ENCODE assay signal across 8 cellular contexts in the genomic region with DNA sequence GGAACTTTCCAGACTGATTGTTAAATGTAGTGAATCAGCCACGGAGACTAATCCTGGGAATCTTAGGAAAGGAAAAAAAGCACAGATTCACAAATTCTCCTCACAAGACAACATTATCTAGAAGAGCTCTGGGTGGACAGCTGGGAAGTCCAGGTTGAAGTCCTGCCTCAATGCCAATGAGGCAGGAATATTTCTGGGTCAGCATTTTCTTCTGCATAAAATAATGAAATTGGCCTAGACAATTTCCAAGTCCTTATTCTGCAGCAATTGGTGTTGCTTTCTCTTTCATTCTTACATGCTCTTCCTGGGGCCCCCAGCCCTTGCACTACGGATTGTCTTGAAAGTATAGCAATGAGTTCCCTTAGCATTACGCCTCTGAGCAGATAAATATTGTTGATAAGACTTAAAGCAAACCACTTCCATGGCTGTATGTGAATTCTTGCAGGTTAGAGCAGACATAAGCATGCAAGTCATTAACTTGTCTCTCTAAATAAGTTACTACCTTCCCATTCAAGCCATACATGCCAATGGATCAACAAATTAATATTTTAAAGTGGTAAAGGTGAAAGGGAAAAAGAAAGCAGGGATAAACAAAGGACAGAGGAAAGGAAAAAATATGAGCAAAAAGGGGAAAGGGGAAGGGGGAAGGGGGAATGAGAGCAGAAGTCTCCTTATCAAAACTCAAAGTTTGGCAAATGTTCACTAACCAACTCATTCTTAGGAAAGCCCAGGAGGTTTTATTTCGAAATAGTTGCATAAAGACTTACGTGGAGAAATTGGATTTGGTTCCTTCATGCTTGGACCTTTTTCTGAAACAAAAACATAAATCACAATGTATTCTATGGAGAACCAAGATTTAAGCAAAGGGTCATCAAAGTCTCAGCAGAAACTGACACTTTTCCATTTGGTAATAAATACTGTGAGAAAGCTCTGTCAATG.
A peak's percentile ranks its signal among the peaks of the same experiment; 100 is the strongest.
DNase-seq lines count a peak whose midpoint lies in the region; ATAC-seq and TF ChIP-seq lines count a peak whose summit lies in the region.

No MANE protein-coding gene starts in this region.

- peaks cover 27% of the 10 kb centered on the region for H3K36me3 Mint-ChIP-seq in endothelial cell (ENCODE audit: low read depth, unreplicated experiment)

- no peak overlapping the region for H3K9ac ChIP-seq in DND-41 (ENCODE audit: low read depth, low read length)
- no peak overlapping the region for H3K9ac ChIP-seq in SK-N-SH

- no peaks in the 10 kb centered on the region for H3K9me3 ChIP-seq in DND-41 (ENCODE audit: insufficient read depth, low read length, severe bottlenecking)
- H3K9me3 ChIP-seq in suprapubic skin = no peaks in the 10 kb centered on the region
- no peaks in the 10 kb centered on the region for H3K9me3 ChIP-seq in SK-N-SH

- H3K4me1 ChIP-seq in DND-41 (ENCODE audit: insufficient read depth, low read length) (peaks cover 14% of the 10 kb centered on the region), suprapubic skin (peaks cover 39% of the 10 kb centered on the region), SK-N-SH (ENCODE audit: control insufficient read depth in 1 of 2, insufficient read depth in 2 of 2, low read depth in 1 of 2, low read length in 1 of 2) (no peaks in the 10 kb centered on the region)

- DNase-seq in DND-41 (peak; percentile 60), SKM-1 (lab: John Stamatoyannopoulos, UW; ENCODE audit: unreplicated experiment) (peak; percentile 21), epithelial cell of esophagus (ENCODE audit: low read depth) (peak; percentile 8), suprapubic skin (ENCODE audit: low spot score in 2 of 2) (no peak), endothelial cell (ENCODE audit: low spot score) (no peak), NCI-H69 (lab: John Stamatoyannopoulos, UW) (no peak), SK-N-SH (no peak)

- peak; percentile 94 for ATAC-seq in DND-41 (ENCODE audit: insufficient read depth, low read depth)
- peak; percentile 84 for ATAC-seq in GM21576 (IDR thresholded peaks at IDR 0.05; ENCODE audit: unreplicated experiment)

- no peak for TF ChIP-seq POLR2A in suprapubic skin (IDR thresholded peaks at IDR 0.05)

- POLR2A ChIA-PET in SK-N-SH (lab: Yijun Ruan, JAX) = no interaction called here

- H3K9me2 ChIP-seq in SK-N-SH = no peaks in the 10 kb centered on the region

- H3K27ac ChIP-seq in DND-41 (ENCODE audit: low read length) (peak overlapping the region; percentile 43), suprapubic skin (peak overlapping the region; percentile 61), SK-N-SH (ENCODE audit: low read depth in 2 of 2, low read length in 1 of 2) (no peak overlapping the region)

- no peak for TF ChIP-seq RAD21 in SK-N-SH (IDR thresholded peaks at IDR 0.05; ENCODE audit: low read length)

- peaks cover 5% of the 10 kb centered on the region for H3K27me3 Mint-ChIP-seq in endothelial cell (ENCODE audit: unreplicated experiment)

- no peaks in the 10 kb centered on the region for H3F3A ChIP-seq in SK-N-SH (replicated peaks; ENCODE audit: insufficient read depth)

- H3K4me3 Mint-ChIP-seq in endothelial cell (ENCODE audit: unreplicated experiment) = no peak overlapping the region

- H3K79me2 ChIP-seq in DND-41 (ENCODE audit: insufficient read depth, low read length) = no peaks in the 10 kb centered on the region
- H3K79me2 ChIP-seq in SK-N-SH (ENCODE audit: insufficient read depth) = no peaks in the 10 kb centered on the region

- WGBS in suprapubic skin = 26% methylated on average over 5 of the region's 5 CpGs
- WGBS in SK-N-SH (ENCODE audit: low lambda C conversion rate) = 12% methylated on average over 5 of the region's 5 CpGs

- TF ChIP-seq CTCF in DND-41 (IDR thresholded peaks at IDR 0.05; ENCODE audit: borderline replicate concordance, extremely low read depth, low read length, poor library complexity, severe bottlenecking) (no peak), epithelial cell of esophagus (IDR thresholded peaks at IDR 0.05; ENCODE audit: insufficient read depth, low read depth, low read length, missing control alignments) (no peak), suprapubic skin (IDR thresholded peaks at IDR 0.05) (no peak), endothelial cell (IDR thresholded peaks at IDR 0.05; ENCODE audit: unreplicated experiment) (no peak), SK-N-SH (IDR thresholded peaks at IDR 0.05) (no peak)

- no peak overlapping the region for H3K27ac Mint-ChIP-seq in endothelial cell (ENCODE audit: unreplicated experiment)

- H3K4me3 ChIP-seq in DND-41 (ENCODE audit: low read depth in 1 of 2, low read length in 2 of 2) (no peak overlapping the region), epithelial cell of esophagus (ENCODE audit: low read length) (no peak overlapping the region), suprapubic skin (no peak overlapping the region), SK-N-SH (ENCODE audit: low read depth in 2 of 2, low read length in 1 of 2) (no peak overlapping the region)

- H3K36me3 ChIP-seq in DND-41 (ENCODE audit: insufficient read depth, low read length) = no peaks in the 10 kb centered on the region
- peaks cover 17% of the 10 kb centered on the region for H3K36me3 ChIP-seq in suprapubic skin
- H3K36me3 ChIP-seq in SK-N-SH (replicated peaks in 1 of 2; ENCODE audit: control insufficient read depth in 1 of 2, insufficient read depth in 2 of 2, low read length in 1 of 2) = no peaks in the 10 kb centered on the region

- TF ChIP-seq EP300 in suprapubic skin (IDR thresholded peaks at IDR 0.05) (no peak), SK-N-SH (IDR thresholded peaks at IDR 0.05; ENCODE audit: borderline replicate concordance in 1 of 2, low read depth in 1 of 2, low read length in 1 of 2) (no peak)

- no peak overlapping the region for H2AFZ ChIP-seq in DND-41 (ENCODE audit: low read depth, low read length)
- no peak overlapping the region for H2AFZ ChIP-seq in SK-N-SH (ENCODE audit: low read depth)

- peaks cover 30% of the 10 kb centered on the region for H3K4me1 Mint-ChIP-seq in endothelial cell (ENCODE audit: unreplicated experiment)

- H4K20me1 ChIP-seq in DND-41 (ENCODE audit: insufficient read depth, low read length) (no peaks in the 10 kb centered on the region), SK-N-SH (ENCODE audit: insufficient read depth) (no peaks in the 10 kb centered on the region)

- H3K9me3 Mint-ChIP-seq in endothelial cell (ENCODE audit: unreplicated experiment) = no peaks in the 10 kb centered on the region

- H3K27me3 ChIP-seq in DND-41 (ENCODE audit: insufficient read depth, low read length, poor library complexity) (no peaks in the 10 kb centered on the region), suprapubic skin (no peaks in the 10 kb centered on the region), SK-N-SH (ENCODE audit: insufficient read depth) (peaks cover 31% of the 10 kb centered on the region; the same call in 1 of the 2 replicates)

- H3K4me2 ChIP-seq in DND-41 (ENCODE audit: insufficient read depth, low read length) (peak overlapping the region; percentile 37), SK-N-SH (no peak overlapping the region)

- CTCF ChIA-PET in SK-N-SH (lab: Yijun Ruan, JAX) = no interaction called here

TF ChIP-seq in SK-N-SH, 30 proteins besides CTCF, POLR2A, EP300 and RAD21:
- no peak for TF ChIP-seq PBX3 (IDR thresholded peaks at IDR 0.05)
- no peak for TF ChIP-seq TCF12 (IDR thresholded peaks at IDR 0.05)
- TF ChIP-seq EZH2phosphoT487 (IDR thresholded peaks at IDR 0.05; ENCODE audit: borderline replicate concordance, low read depth) = no peak
- TF ChIP-seq YY1 (IDR thresholded peaks at IDR 0.05; ENCODE audit: low read depth) = no peak
- TF ChIP-seq NFIC (IDR thresholded peaks at IDR 0.05; ENCODE audit: borderline replicate concordance) = no peak
- TF ChIP-seq GATA2 (CRISPR knock-in tag; IDR thresholded peaks at IDR 0.05) = no peak
- no peak for TF ChIP-seq MEF2A (IDR thresholded peaks at IDR 0.05; ENCODE audit: borderline replicate concordance, low read depth)
- TF ChIP-seq, protein P1, sequence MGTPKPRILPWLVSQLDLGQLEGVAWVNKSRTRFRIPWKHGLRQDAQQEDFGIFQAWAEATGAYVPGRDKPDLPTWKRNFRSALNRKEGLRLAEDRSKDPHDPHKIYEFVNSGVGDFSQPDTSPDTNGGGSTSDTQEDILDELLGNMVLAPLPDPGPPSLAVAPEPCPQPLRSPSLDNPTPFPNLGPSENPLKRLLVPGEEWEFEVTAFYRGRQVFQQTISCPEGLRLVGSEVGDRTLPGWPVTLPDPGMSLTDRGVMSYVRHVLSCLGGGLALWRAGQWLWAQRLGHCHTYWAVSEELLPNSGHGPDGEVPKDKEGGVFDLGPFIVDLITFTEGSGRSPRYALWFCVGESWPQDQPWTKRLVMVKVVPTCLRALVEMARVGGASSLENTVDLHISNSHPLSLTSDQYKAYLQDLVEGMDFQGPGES (IDR thresholded peaks at IDR 0.05; ENCODE audit: low read depth, low read length) = no peak
TF ChIP-seq in SK-N-SH: peak in this region for 0.

Comparison
In these comparisons a context has a peak if more than half of its experiments do, and no peak if none do; other contexts are left out.
1. DNase-seq: peak in DND-41 (single experiment), SKM-1 (single experiment) and epithelial cell of esophagus (single experiment); none in suprapubic skin (0 of 2), endothelial cell (single experiment), NCI-H69 (single experiment) and SK-N-SH (single experiment).
2. H3K27ac ChIP-seq: peak in DND-41 (single experiment) and suprapubic skin (single experiment); none in SK-N-SH (0 of 2).